In genomic region chr1:47021070-47021469, GRCh38 we compare ENCODE assay signal across 18 cellular contexts. TPM values are rescaled to one million over a fixed set of nuclear protein-coding genes. Genes with fewer than 3 reads are reported as not detected.
A peak's percentile ranks its signal among the peaks of the same experiment; 100 is the strongest.
DNase-seq lines count a peak whose midpoint lies in the region; ATAC-seq and TF ChIP-seq lines count a peak whose summit lies in the region.
"Had no signal": no experiment of that assay in that cellular context is flagged by ENCODE, and none has a peak within 500 bp of the region (broad histone marks: within the 10 kb centered on the region; RNA-seq: fewer than 3 reads in every experiment).

No MANE protein-coding gene starts in this region.

- no peaks in the 10 kb centered on the region for H3K9me3 ChIP-seq in ascending aorta
- H3K9me3 ChIP-seq in heart left ventricle = no peaks in the 10 kb centered on the region
- no peaks in the 10 kb centered on the region for H3K9me3 ChIP-seq in right cardiac atrium (ENCODE audit: control insufficient read depth, low read length)
- H3K9me3 ChIP-seq in thoracic aorta = no peaks in the 10 kb centered on the region
- H3K9me3 ChIP-seq in GM23248 (ENCODE audit: low read depth) = no peaks in the 10 kb centered on the region
- H3K9me3 ChIP-seq: BLaER1 had no signal

- H3K4me3 ChIP-seq in ascending aorta = peak overlapping the region in 1 of 2 donors; percentile 24
- H3K4me3 ChIP-seq in heart left ventricle = no peak overlapping the region
- H3K4me3 ChIP-seq in right cardiac atrium (ENCODE audit: low read length) = no peak overlapping the region
- peak overlapping the region; percentile 29 for H3K4me3 ChIP-seq in thoracic aorta
- no peak overlapping the region for H3K4me3 ChIP-seq in GM23248
- H3K4me3 ChIP-seq: BLaER1, GM12878 had no signal

- H3K4me2 ChIP-seq in GM23248 (ENCODE audit: unreplicated experiment) = no peak overlapping the region
- H3K4me2 ChIP-seq: BLaER1 had no signal

- no peaks in the 10 kb centered on the region for H3K9me2 ChIP-seq in GM23248 (ENCODE audit: insufficient read depth)

- H3K27ac ChIP-seq in ascending aorta (peak overlapping the region; percentile 67 to 81), heart left ventricle (peak overlapping the region in 9 of 12 donors; percentile 8 to 91 (median 58)), right cardiac atrium (ENCODE audit: low read length) (peak overlapping the region; percentile 14), thoracic aorta (peak overlapping the region; percentile 46 to 97), GM23248 (no peak overlapping the region)
- H3K27ac ChIP-seq: BLaER1 had no signal

- WGBS in heart left ventricle, 4 donors = 69 to 75% (median 72%) methylated on average over 2 of the region's 2 CpGs
- WGBS in right cardiac atrium = 56% methylated on average over 2 of the region's 2 CpGs
- 24 to 28% methylated on average over 2 of the region's 2 CpGs for WGBS in GM23248 (ENCODE audit: low coverage in 1 of 2, low lambda C conversion rate in 2 of 2, missing lambda C conversion rate in 2 of 2), 2 experiments

- ATAC-seq in heart left ventricle (peak in 2 of 4 donors; percentile 32 to 41), right cardiac atrium (peak; percentile 37 to 65), thoracic aorta (ENCODE audit: insufficient number of reproducible peaks, low FRiP score, low read depth) (no peak), GM19035 (IDR thresholded peaks at IDR 0.05; ENCODE audit: unreplicated experiment) (no peak)
- ATAC-seq: GM12878, HCT116 had no signal

- peaks cover 6 to 39% of the 10 kb centered on the region in 2 donors for H3K4me1 ChIP-seq in ascending aorta
- H3K4me1 ChIP-seq in heart left ventricle = peaks cover 0 to 64% (median 6%) of the 10 kb centered on the region in 12 donors
- no peaks in the 10 kb centered on the region for H3K4me1 ChIP-seq in right cardiac atrium (ENCODE audit: control insufficient read depth, insufficient read depth, low read length)
- peaks cover 30 to 65% of the 10 kb centered on the region in 2 donors for H3K4me1 ChIP-seq in thoracic aorta (ENCODE audit: control insufficient read depth in 1 of 2, low read depth in 2 of 2)
- H3K4me1 ChIP-seq in GM23248 (ENCODE audit: insufficient read depth) = no peaks in the 10 kb centered on the region

- H3K9ac ChIP-seq in GM23248 = no peak overlapping the region
- H3K9ac ChIP-seq: BLaER1 had no signal

- TF ChIP-seq POLR2A in heart left ventricle (IDR thresholded peaks at IDR 0.05) = no peak

- H3K36me3 ChIP-seq in ascending aorta (no peaks in the 10 kb centered on the region), heart left ventricle (no peaks in the 10 kb centered on the region), thoracic aorta (no peaks in the 10 kb centered on the region), GM23248 (ENCODE audit: low read depth) (no peaks in the 10 kb centered on the region)
- H3K36me3 ChIP-seq: BLaER1 had no signal

- no peak overlapping the region for H2AFZ ChIP-seq in GM23248

- H4K20me1 ChIP-seq in GM23248 (ENCODE audit: insufficient read depth) = no peaks in the 10 kb centered on the region
- H4K20me1 ChIP-seq: BLaER1 had no signal

- no peaks in the 10 kb centered on the region for H3F3A ChIP-seq in GM23248 (ENCODE audit: insufficient read depth)

- intact Hi-C loops in ascending aorta (cut with DNase I) = loop anchor here (5.0 kb wide), 2 partner anchors 171 to 311 kb away; partner anchors contain the start of genes CMPK1 and PDZK1IP1
- intact Hi-C loops in heart left ventricle (cut with DNase I) = no loop called here
- intact Hi-C loops in right cardiac atrium (cut with DNase I) = no loop called here

- H3K79me2 ChIP-seq in GM23248 (ENCODE audit: insufficient read depth) = no peaks in the 10 kb centered on the region

- H3K27me3 ChIP-seq in ascending aorta (no peaks in the 10 kb centered on the region), heart left ventricle (peaks cover 0 to 20% (median 3%) of the 10 kb centered on the region in 9 donors), right cardiac atrium (ENCODE audit: control insufficient read depth, insufficient read depth) (no peaks in the 10 kb centered on the region), thoracic aorta (replicated peaks; ENCODE audit: insufficient read depth) (no peaks in the 10 kb centered on the region), GM23248 (replicated peaks; ENCODE audit: insufficient read depth) (peaks cover 4% of the 10 kb centered on the region; the same call in 1 of the 2 replicates)
- H3K27me3 ChIP-seq: BLaER1 had no signal

- DNase-seq in ascending aorta (ENCODE audit: low spot score in 2 of 2) = no peak
- DNase-seq in heart left ventricle = no peak
- DNase-seq in right cardiac atrium = no peak
- no peak for DNase-seq in thoracic aorta (ENCODE audit: low spot score)
- DNase-seq in germinal center (ENCODE audit: low spot score) = no peak
- no peak for DNase-seq in GM23248
- DNase-seq: 8988T; AML-193; Calu3; CD4-positive, CD25-positive, alpha-beta regulatory T cell; DMS 273 treated with DMSO at 0.1 percent for 48 hours; IMR-90 had no signal

- TF ChIP-seq CTCF in ascending aorta (IDR thresholded peaks at IDR 0.05) (no peak), heart left ventricle (IDR thresholded peaks at IDR 0.05) (peak in 3 of 12 donors; percentile 5 to 19 (median 16)), thoracic aorta (IDR thresholded peaks at IDR 0.05) (no peak)

- in situ Hi-C loops in GM23248 (cut with MboI) = no loop called here

RNA-seq across cellular contexts. Expression of gene CYP4X1, which starts 2.4 kb away (rescaled TPM):
- 17.2 TPM for total RNA-seq in ascending aorta
- 1 to 10 TPM in 5 of 9 donors, under 1 TPM in 4; 0.81 to 4.2 (median 1.6) TPM for total RNA-seq in heart left ventricle
- polyA plus RNA-seq in heart left ventricle = 1 to 10 TPM; 1.3 to 2.2 TPM
- total RNA-seq in right cardiac atrium = 1 to 10 TPM; 3.2 to 8.7 (median 4.3) TPM
- 4.1 TPM for polyA plus RNA-seq in right cardiac atrium
- 10 to 100 TPM; 29.6 to 47.9 TPM for total RNA-seq in thoracic aorta
- total RNA-seq in GM23248 (2014; rRNA removed; shearing (Covaris generic)) = not detected in 2 replicates
- polyA plus RNA-seq in GM23248 (2016; fragmentation: Nextera tagmentation; extraction: Ambion mirVana) = not detected in 2 replicates
- total RNA-seq: CD4-positive, CD25-positive, alpha-beta regulatory T cell; HT-29; IMR-90 had no signal
- polyA plus RNA-seq: CD4-positive, CD25-positive, alpha-beta regulatory T cell; IMR-90 had no signal

RNA-seq across cellular contexts. Expression of gene CYP4Z1, which starts 46.0 kb away (rescaled TPM):
- total RNA-seq in ascending aorta (4.8 TPM), heart left ventricle (under 1 TPM in 7 of 9 donors, not detected in 2; 0.14 to 0.79 (median 0.31) TPM), right cardiac atrium (under 1 TPM; 0.46 to 0.85 (median 0.56) TPM), thoracic aorta (1 to 10 TPM; 1.1 to 3.9 TPM)
- polyA plus RNA-seq in heart left ventricle (under 1 TPM; 0.04 to 0.61 TPM), right cardiac atrium (0.23 TPM), GM23248 (2016; fragmentation: Nextera tagmentation; extraction: Ambion mirVana) (not detected in 2 replicates)
- not detected in 2 replicates for total RNA-seq in GM23248 (2014; rRNA removed; shearing (Covaris generic))
- total RNA-seq: Calu3; CD4-positive, CD25-positive, alpha-beta regulatory T cell; Daoy; GM12878; HT-29; IMR-90 had no signal
- polyA plus RNA-seq: CD4-positive, CD25-positive, alpha-beta regulatory T cell; GM12878; IMR-90 had no signal

Comparison
In these comparisons a context has a peak if more than half of its experiments do, and no peak if none do; other contexts are left out.
1. ATAC-seq: peak in right cardiac atrium (2 of 2); none in thoracic aorta (single experiment) and GM19035 (single experiment).